Comparison of ENCODE assay signal across 23 cellular contexts in genomic region chr1:116889417-116889816, GRCh38. TPM values are rescaled to one million over a fixed set of nuclear protein-coding genes. Genes with fewer than 3 reads are reported as not detected.
A peak's percentile ranks its signal among the peaks of the same experiment; 100 is the strongest.
DNase-seq lines count a peak whose midpoint lies in the region; ATAC-seq, FAIRE-seq and TF ChIP-seq lines count a peak whose summit lies in the region.
"Had no signal": no experiment of that assay in that cellular context is flagged by ENCODE, and none has a peak within 500 bp of the region (broad histone marks: within the 10 kb centered on the region; RNA-seq: fewer than 3 reads in every experiment).

No MANE protein-coding gene starts in this region.

- no peaks in the 10 kb centered on the region for H3K9me3 ChIP-seq in K562 (replicated peaks; ENCODE audit: control insufficient read depth, insufficient read depth, low read depth, low read length)
- H3K9me3 ChIP-seq in right cardiac atrium (ENCODE audit: control insufficient read depth, low read length), result no peaks in the 10 kb centered on the region
- no peaks in the 10 kb centered on the region for H3K9me3 ChIP-seq in upper lobe of right lung
- no peaks in the 10 kb centered on the region for H3K9me3 ChIP-seq in CD8-positive, alpha-beta memory T cell (ENCODE audit: low read length)
- H3K9me3 ChIP-seq: BE2C, SJSA1 had no signal

- H3K27ac Mint-ChIP-seq in CD8-positive, alpha-beta memory T cell, result no peak overlapping the region
- H3K27ac Mint-ChIP-seq in activated CD8-positive, alpha-beta memory T cell treated with anti-CD3 and anti-CD28 coated beads, Interleukin-2, amount 10 ng/mL, durations not matched to agents 7 days and 5 days, result no peak overlapping the region
- H3K27ac Mint-ChIP-seq: CD14-positive monocyte had no signal

- H4K20me1 ChIP-seq in K562 (replicated peaks; ENCODE audit: control insufficient read depth, insufficient read depth, low read length), result no peaks in the 10 kb centered on the region

- H3K9ac ChIP-seq in K562 (ENCODE audit: insufficient read depth in 1 of 2, low read depth in 2 of 2, low read length in 2 of 2), result no peak overlapping the region

- TF ChIP-seq POLR2A in K562 (conservative IDR thresholded peaks at IDR 0.05), result no peak

- no peaks in the 10 kb centered on the region; a peak in 1 of 5 replicates for H3K4me1 ChIP-seq in K562 (replicated peaks in 1 of 2; ENCODE audit: control insufficient read depth in 2 of 2, insufficient read depth in 2 of 2, low read length in 2 of 2)
- H3K4me1 ChIP-seq in right cardiac atrium (ENCODE audit: control insufficient read depth, insufficient read depth, low read length), result peaks cover 2% of the 10 kb centered on the region
- H3K4me1 ChIP-seq in upper lobe of right lung, result no peaks in the 10 kb centered on the region
- no peaks in the 10 kb centered on the region for H3K4me1 ChIP-seq in CD8-positive, alpha-beta memory T cell (ENCODE audit: insufficient read depth, low read length)
- H3K4me1 ChIP-seq: BE2C, SJSA1 had no signal

- DNase-seq in Right ventricle myocardium inferior (ENCODE audit: missing footprints), result no peak
- no peak for DNase-seq in cardiac septum (ENCODE audit: low spot score)
- DNase-seq in K562 (ENCODE audit: extremely low read depth in 1 of 4, low spot score in 3 of 4), result no peak
- DNase-seq in right cardiac atrium, result peak in 2 of 3 donors; percentile 69 to 71
- DNase-seq in upper lobe of right lung, result no peak
- no peak for DNase-seq in CD8-positive, alpha-beta memory T cell
- DNase-seq in activated CD8-positive, alpha-beta memory T cell treated with anti-CD3 and anti-CD28 coated beads, Interleukin-2, amount 10 ng/mL, durations not matched to agents 7 days and 5 days, result no peak
- DNase-seq: 8988T, ACHN, BE2C, DMS153, DND-41, H7, Karpas-422, NCI-H2029 treated with DMSO at 0.1 percent for 48 hours, NCI-H226, NCI-H510A treated with DMSO at 0.1 percent for 48 hours, PC-3 had no signal

- no peak for TF ChIP-seq EP300 in K562 (IDR thresholded peaks at IDR 0.05; ENCODE audit: low read length)

- no peaks in the 10 kb centered on the region for H3K27me3 ChIP-seq in K562 (ENCODE audit: control insufficient read depth in 2 of 2, insufficient read depth in 2 of 2, low read length in 2 of 2)
- H3K27me3 ChIP-seq in right cardiac atrium (ENCODE audit: control insufficient read depth, insufficient read depth), result no peaks in the 10 kb centered on the region
- no peaks in the 10 kb centered on the region for H3K27me3 ChIP-seq in upper lobe of right lung
- no peaks in the 10 kb centered on the region for H3K27me3 ChIP-seq in CD8-positive, alpha-beta memory T cell (ENCODE audit: insufficient read depth, low read length, poor library complexity, severe bottlenecking)
- H3K27me3 ChIP-seq: BE2C, SJSA1 had no signal

- peaks cover 0 to 7% (median 6%) of the 10 kb centered on the region in 3 donors for H3K36me3 Mint-ChIP-seq in CD8-positive, alpha-beta memory T cell
- H3K36me3 Mint-ChIP-seq in activated CD8-positive, alpha-beta memory T cell treated with anti-CD3 and anti-CD28 coated beads, Interleukin-2, amount 10 ng/mL, durations not matched to agents 7 days and 5 days, result no peaks in the 10 kb centered on the region
- H3K36me3 Mint-ChIP-seq: CD14-positive monocyte had no signal

- FAIRE-seq in K562 (lab: Jason Lieb, UNC), result no peak
- FAIRE-seq: GM12892, GM19239 had no signal

- peaks cover 0 to 7% (median 4%) of the 10 kb centered on the region in 5 donors for H3K9me3 Mint-ChIP-seq in CD8-positive, alpha-beta memory T cell
- H3K9me3 Mint-ChIP-seq in activated CD8-positive, alpha-beta memory T cell treated with anti-CD3 and anti-CD28 coated beads, Interleukin-2, amount 10 ng/mL, durations not matched to agents 7 days and 5 days (ENCODE audit: low read depth), result no peaks in the 10 kb centered on the region

- no TSS peak for BruUV-seq in K562 (replicated peaks; lab: Mats Ljungman, UMichigan)

- CTCF ChIA-PET in K562 (lab: Yijun Ruan, JAX; ENCODE audit: low intra/inter-chr PET ratio), result no interaction called here
- CTCF ChIA-PET in CD8-positive, alpha-beta memory T cell (lab: Charles Lee), result no interaction called here
- CTCF ChIA-PET in activated CD8-positive, alpha-beta memory T cell treated with anti-CD3 and anti-CD28 coated beads, Interleukin-2, amount 10 ng/mL, durations not matched to agents 7 days and 5 days (lab: Charles Lee), result interaction anchor here (1.4 kb wide), 1 partner anchor 26 kb away, joined by 3 read pairs; no protein-coding TSS in a partner anchor

- TF ChIP-seq CTCF in K562 (IDR thresholded peaks at IDR 0.05 in 2 of 3, conservative IDR thresholded peaks at IDR 0.05 in 1 of 3; ENCODE audit: insufficient read depth in 2 of 3, low read depth in 1 of 3, low read length in 3 of 3) (no peak), upper lobe of right lung (IDR thresholded peaks at IDR 0.05) (no peak)

- in situ Hi-C loops in K562 (cut with MboI), result no loop called here

- H3K9me1 ChIP-seq in K562 (ENCODE audit: control insufficient read depth, insufficient read depth, low read length), result no peaks in the 10 kb centered on the region

- H3K4me3 ChIP-seq in K562 (no peak overlapping the region), right cardiac atrium (ENCODE audit: low read length) (no peak overlapping the region), upper lobe of right lung (no peak overlapping the region)
- H3K4me3 ChIP-seq in CD8-positive, alpha-beta memory T cell (ENCODE audit: low read length), result no peak overlapping the region
- H3K4me3 ChIP-seq: SJSA1 had no signal

- intact Hi-C loops in Right ventricle myocardium inferior (cut with DNase I) (no loop called here), cardiac septum (cut with DNase I) (no loop called here), K562 (cut with micrococcal nuclease) (no loop called here), right cardiac atrium (cut with DNase I) (no loop called here), upper lobe of right lung (cut with DNase I) (no loop called here)

- no peak overlapping the region for H3K27ac ChIP-seq in K562 (ENCODE audit: extremely low read depth, low read depth, low read length)
- H3K27ac ChIP-seq in right cardiac atrium (ENCODE audit: low read length), result no peak overlapping the region
- H3K27ac ChIP-seq in upper lobe of right lung, result no peak overlapping the region
- no peak overlapping the region for H3K27ac ChIP-seq in CD8-positive, alpha-beta memory T cell (ENCODE audit: low read depth, low read length)
- H3K27ac ChIP-seq: SJSA1 had no signal

- H3K79me2 ChIP-seq in K562 (ENCODE audit: control insufficient read depth, insufficient read depth, low read length), result no peaks in the 10 kb centered on the region

- H3K27me3 Mint-ChIP-seq in CD8-positive, alpha-beta memory T cell, result peaks cover 2 to 31% of the 10 kb centered on the region in 2 donors
- peaks cover 17% of the 10 kb centered on the region for H3K27me3 Mint-ChIP-seq in activated CD8-positive, alpha-beta memory T cell treated with anti-CD3 and anti-CD28 coated beads, Interleukin-2, amount 10 ng/mL, durations not matched to agents 7 days and 5 days

- no peaks in the 10 kb centered on the region for H3K4me1 Mint-ChIP-seq in CD8-positive, alpha-beta memory T cell
- H3K4me1 Mint-ChIP-seq in activated CD8-positive, alpha-beta memory T cell treated with anti-CD3 and anti-CD28 coated beads, Interleukin-2, amount 10 ng/mL, durations not matched to agents 7 days and 5 days, result no peaks in the 10 kb centered on the region

- 22% methylated on average over 5 of the region's 5 CpGs for WGBS in K562 (ENCODE audit: insufficient coverage, low coverage, missing lambda C conversion rate)
- 65% methylated on average over 5 of the region's 5 CpGs for WGBS in right cardiac atrium

- POLR2A ChIA-PET in K562 (lab: Yijun Ruan, JAX), result interaction anchor here (0.6 to 1.5 kb wide), 7 partner anchors 9 to 698 kb away, joined by 3 to 5 read pairs (median 3); partner anchors contain the start of gene CD2
- POLR2A ChIA-PET in CD8-positive, alpha-beta memory T cell (lab: Charles Lee), result interaction anchor here (0.7 kb wide), 1 partner anchor 26 kb away, joined by 3 read pairs; no protein-coding TSS in a partner anchor

- H3K36me3 ChIP-seq in K562 (ENCODE audit: control insufficient read depth, insufficient read depth, low read length) (no peaks in the 10 kb centered on the region), upper lobe of right lung (no peaks in the 10 kb centered on the region)
- no peaks in the 10 kb centered on the region for H3K36me3 ChIP-seq in CD8-positive, alpha-beta memory T cell (ENCODE audit: insufficient read depth, low read length)
- H3K36me3 ChIP-seq: BE2C, SJSA1 had no signal

- H3K4me2 ChIP-seq in K562 (ENCODE audit: insufficient read depth, low read length), result no peak overlapping the region

- H3K4me3 Mint-ChIP-seq in CD8-positive, alpha-beta memory T cell, result no peak overlapping the region
- H3K4me3 Mint-ChIP-seq in activated CD8-positive, alpha-beta memory T cell treated with anti-CD3 and anti-CD28 coated beads, Interleukin-2, amount 10 ng/mL, durations not matched to agents 7 days and 5 days, result no peak overlapping the region
- H3K4me3 Mint-ChIP-seq: CD14-positive monocyte had no signal

- no peak for TF ChIP-seq RAD21 in K562 (CRISPR knock-in tag; conservative IDR thresholded peaks at IDR 0.05 in 1 of 2, IDR thresholded peaks at IDR 0.05 in 1 of 2)

- peak overlapping the region; percentile 46 for H2AFZ ChIP-seq in K562 (ENCODE audit: low read depth, low read length)

- ATAC-seq in Right ventricle myocardium inferior (peak; percentile 37), K562 (peak; percentile 36; the same call in 2 of the 3 replicates), right cardiac atrium (peak; percentile 48 to 53), upper lobe of right lung (peak; percentile 86), GM18498 (IDR thresholded peaks at IDR 0.05; ENCODE audit: unreplicated experiment) (no peak)
- no peak for ATAC-seq in activated CD8-positive, alpha-beta memory T cell treated with anti-CD3 and anti-CD28 coated beads, Interleukin-2, amount 10 ng/mL, durations not matched to agents 7 days and 5 days
- ATAC-seq: PC-3 had no signal

RNA-seq across cellular contexts. Expression of gene PTGFRN, which starts 20.3 kb away (rescaled TPM):
- total RNA-seq in Right ventricle myocardium inferior (119 TPM), cardiac septum (216 TPM), K562 (2014; rRNA removed) (22.4 and 26.2 TPM in 2 replicates), K562 (2014; rRNA removed; fragmentation: Illumina TruSeq; extraction: Trizol) (22.5 and 24.9 TPM in 2 replicates), K562 (2015; rRNA removed; fragmentation: Illumina TruSeq; extraction: Trizol) (26.2 and 27.1 TPM in 2 replicates), K562 (2021) (29.7 and 33.1 TPM in 2 replicates), right cardiac atrium (100 to 1,000 TPM; 151 to 247 (median 163) TPM), upper lobe of right lung (31.2 TPM)
- total RNA-seq in K562 (2011; cell fraction: chromatin; rRNA removed; ENCODE audit: low replicate concordance), result 38.9 and 44.3 TPM in 2 replicates
- 39.0 and 41.6 TPM in 2 replicates for total RNA-seq in K562 (2011; cell fraction: nucleolus; rRNA removed)
- total RNA-seq in K562 (2011; cell fraction: nucleoplasm; rRNA removed), result 49.9 and 52.4 TPM in 2 replicates
- polyA plus RNA-seq in K562 (2011; rRNA removed) (25.7 and 25.8 TPM in 2 replicates), K562 (2014; fragmentation: Illumina TruSeq; extraction: Trizol) (21.0 and 21.3 TPM in 2 replicates), K562 (2014; fragmentation: Nextera tagmentation; extraction: Ambion mirVana) (10 to 100 TPM; 17.3 to 26.5 TPM), K562 (2014; rRNA removed) (19.4 and 28.1 TPM in 2 replicates), right cardiac atrium (100 TPM)
- polyA plus RNA-seq in K562 (2011; cell fraction: cytosol; rRNA removed), result 14.4 and 19.7 TPM in 2 replicates
- 16.7 and 18.7 TPM in 2 replicates for polyA plus RNA-seq in K562 (2011; cell fraction: nucleus; rRNA removed)
- polyA plus RNA-seq in K562 (2012), result 26.2 and 27.1 TPM in 2 replicates
- polyA minus RNA-seq in K562 (2011; rRNA and poly(A)+ RNA removed), result 36.8 and 45.4 TPM in 2 replicates
- polyA minus RNA-seq in K562 (2011; cell fraction: cytosol; rRNA and poly(A)+ RNA removed), result 24.8 and 26.2 TPM in 2 replicates
- 20.2 and 29.7 TPM in 2 replicates for polyA minus RNA-seq in K562 (2011; cell fraction: nucleus; rRNA and poly(A)+ RNA removed)
- 1 to 10 TPM; 6.1 to 6.5 TPM for total RNA-seq in CD8-positive, alpha-beta memory T cell
- 0.39 TPM for polyA plus RNA-seq in CD8-positive, alpha-beta memory T cell
- total RNA-seq in activated CD8-positive, alpha-beta memory T cell treated with anti-CD3 and anti-CD28 coated beads, Interleukin-2, amount 10 ng/mL, durations not matched to agents 7 days and 5 days, result 1 to 10 TPM in 1 of 2 experiments, under 1 TPM in 1; 0.38 to 4.6 TPM

Comparison
In these comparisons a context has a peak if more than half of its experiments do, and no peak if none do; other contexts are left out.
1. DNase-seq: peak in right cardiac atrium (2 of 3); none in Right ventricle myocardium inferior (single experiment), cardiac septum (single experiment), K562 (0 of 4), upper lobe of right lung (single experiment), CD8-positive, alpha-beta memory T cell (0 of 5) and activated CD8-positive, alpha-beta memory T cell treated with anti-CD3 and anti-CD28 coated beads, Interleukin-2, amount 10 ng/mL, durations not matched to agents 7 days and 5 days (single experiment).
2. ATAC-seq: peak in Right ventricle myocardium inferior (single experiment), K562 (single experiment), right cardiac atrium (2 of 2) and upper lobe of right lung (single experiment); none in activated CD8-positive, alpha-beta memory T cell treated with anti-CD3 and anti-CD28 coated beads, Interleukin-2, amount 10 ng/mL, durations not matched to agents 7 days and 5 days (single experiment) and GM18498 (single experiment).